Comparison of ENCODE assay signal across 19 cellular contexts in the genomic region with DNA sequence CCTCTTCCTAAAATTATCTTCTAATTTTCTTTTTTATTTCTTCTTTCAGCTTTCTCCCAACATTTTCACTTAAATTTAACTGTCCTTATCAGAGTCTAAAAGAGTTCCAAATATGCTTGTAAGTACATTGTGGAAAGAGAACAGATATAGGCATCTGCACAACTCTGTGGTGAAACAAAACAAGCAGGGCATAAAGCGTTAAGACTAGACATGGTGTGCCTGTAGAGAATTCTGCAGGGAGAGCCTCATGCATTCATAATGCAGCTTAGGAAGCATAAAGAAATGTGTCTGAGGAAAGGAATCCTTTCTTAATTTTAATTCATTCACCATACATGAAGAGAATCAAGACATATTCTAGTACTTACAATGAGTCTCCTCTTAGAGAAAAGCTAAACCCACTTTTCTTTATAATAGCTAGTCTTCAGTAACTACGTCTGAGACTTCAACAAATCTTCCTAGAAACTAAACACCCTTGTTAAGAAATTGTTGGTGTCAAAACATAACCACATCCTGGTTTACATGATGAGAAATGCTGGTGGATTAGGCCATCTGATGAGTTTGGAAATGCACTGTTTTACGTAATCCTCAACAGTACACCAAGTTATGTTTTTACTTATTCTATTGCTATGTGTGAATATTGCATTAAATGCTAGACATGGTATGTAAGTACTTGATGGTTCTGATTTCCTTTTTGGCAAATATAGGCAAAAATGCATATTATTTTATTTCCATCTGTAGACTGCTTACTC.
DNase-seq lines count a peak whose midpoint lies in the region; TF ChIP-seq lines count a peak whose summit lies in the region.
"Had no signal": no experiment of that assay in that cellular context is flagged by ENCODE, and none has a peak within 500 bp of the region (broad histone marks: within the 10 kb centered on the region; RNA-seq: fewer than 3 reads in every experiment).

No MANE protein-coding gene starts in this region.

- no peak for TF ChIP-seq CTCF in AG09309 (IDR thresholded peaks at IDR 0.05; ENCODE audit: control insufficient read depth, insufficient read depth, low read depth, low read length, missing control alignments)

- peak; percentile 69 for DNase-seq in AG09309 (ENCODE audit: low read depth)
- DNase-seq in HT1080 (ENCODE audit: low read depth): peak; percentile 10
- peak; percentile 94 for DNase-seq in SKM-1 treated with dmso at 0.1 percent for 144 hours (lab: John Stamatoyannopoulos, UW; ENCODE audit: unreplicated experiment)
- DNase-seq in glomerular visceral epithelial cell (ENCODE audit: extremely low spot score): peak; percentile 1
- DNase-seq in epidermal melanocyte (ENCODE audit: insufficient read length, low spot score): no peak
- DNase-seq in foreskin melanocyte: no peak
- DNase-seq in NCI-H2171 (lab: John Stamatoyannopoulos, UW): no peak
- no peak for DNase-seq in GM19240 (ENCODE audit: insufficient read length, low spot score)
- DNase-seq: activated CD4-positive, alpha-beta T cell treated with anti-CD3 and anti-CD28 coated beads, Interleukin-2, amount 50 U/mL, for 1 hour; activated naive CD8-positive, alpha-beta T cell treated with anti-CD3 and anti-CD28 coated beads, Interleukin-2, amount 50 U/mL, for 24 hours; activated T-cell treated with anti-CD3 and anti-CD28 coated beads, Interleukin-2, amount 50 U/mL, for 4 hours; colonic mucosa; DMS 273 treated with DMSO at 0.1 percent for 48 hours; gastrocnemius medialis; NCI-H1048; NCI-H446; Peyer's patch; testis had no signal

- no peak overlapping the region for H3K4me3 ChIP-seq in AG09309 (ENCODE audit: control insufficient read depth, low read depth, low read length)
- H3K4me3 ChIP-seq: A549, colonic mucosa, gastrocnemius medialis, Peyer's patch, testis had no signal

Comparison
In these comparisons a context has a peak if more than half of its experiments do, and no peak if none do; other contexts are left out.
1. DNase-seq: peak in AG09309 (single experiment), HT1080 (single experiment), SKM-1 treated with dmso at 0.1 percent for 144 hours (single experiment) and glomerular visceral epithelial cell (single experiment); none in epidermal melanocyte (single experiment), foreskin melanocyte (single experiment), NCI-H2171 (single experiment) and GM19240 (single experiment).